ENCODE assay signal across 10 cellular contexts in genomic region chr4:39729557-39729956, GRCh38. TPM values are rescaled to one million over a fixed set of nuclear protein-coding genes. Genes with fewer than 3 reads are reported as not detected.
DNase-seq lines count a peak whose midpoint lies in the region; ATAC-seq lines count a peak whose summit lies in the region.
"Had no signal": no experiment of that assay in that cellular context is flagged by ENCODE, and none has a peak within 500 bp of the region (broad histone marks: within the 10 kb centered on the region; RNA-seq: fewer than 3 reads in every experiment).

No MANE protein-coding gene starts in this region.

- peaks cover 3 to 8% of the 10 kb centered on the region in 2 experiments for H3K36me3 ChIP-seq in trophoblast cell (ENCODE audit: control insufficient read depth in 1 of 2, insufficient read depth in 2 of 2, low read length in 2 of 2)

- H3K79me1 ChIP-seq in trophoblast cell (ENCODE audit: low read length): no peaks in the 10 kb centered on the region

- no peak overlapping the region for H3K4me3 Mint-ChIP-seq in activated T-cell treated with anti-CD3 and anti-CD28 coated beads, Interleukin-2, amount 50 U/mL, for 72 hours
- no peak overlapping the region for H3K4me3 Mint-ChIP-seq in T-cell

- H3K23ac ChIP-seq in trophoblast cell (ENCODE audit: low read length): no peak overlapping the region

- H3K14ac ChIP-seq in trophoblast cell (ENCODE audit: low read length): no peak overlapping the region

- H3K9me3 Mint-ChIP-seq in activated T-cell treated with anti-CD3 and anti-CD28 coated beads, Interleukin-2, amount 50 U/mL, for 72 hours: no peaks in the 10 kb centered on the region
- H3K9me3 Mint-ChIP-seq in T-cell: no peaks in the 10 kb centered on the region

- H3K27ac ChIP-seq in epithelial cell of prostate (peak overlapping the region; percentile 68), trophoblast cell (ENCODE audit: low read depth, low read length) (no peak overlapping the region)
- H3K27ac ChIP-seq: VCaP had no signal

- H3K9me3 ChIP-seq in trophoblast cell (ENCODE audit: insufficient read depth, low read depth, low read length): no peaks in the 10 kb centered on the region

- H3K36me3 Mint-ChIP-seq in activated T-cell treated with anti-CD3 and anti-CD28 coated beads, Interleukin-2, amount 50 U/mL, for 72 hours (ENCODE audit: insufficient read depth in 2 of 2): no peaks in the 10 kb centered on the region
- peaks cover 23% of the 10 kb centered on the region for H3K36me3 Mint-ChIP-seq in T-cell

- no peak for ATAC-seq in activated T-cell treated with anti-CD3 and anti-CD28 coated beads, Interleukin-2, amount 50 U/mL, for 72 hours (replicated peaks in 1 of 2)
- ATAC-seq in T-cell (replicated peaks in 1 of 4): no peak
- ATAC-seq in GM19455 (IDR thresholded peaks at IDR 0.05; ENCODE audit: unreplicated experiment): no peak

- H3K4me3 ChIP-seq in trophoblast cell (ENCODE audit: low read depth, low read length): no peak overlapping the region

- H3K9ac ChIP-seq in trophoblast cell (ENCODE audit: low read length): no peak overlapping the region

- H4K91ac ChIP-seq in trophoblast cell (ENCODE audit: low read depth, low read length): no peak overlapping the region

- no peak overlapping the region for H2BK120ac ChIP-seq in trophoblast cell (ENCODE audit: insufficient read depth, low read length, poor library complexity)

- H2AFZ ChIP-seq in trophoblast cell (ENCODE audit: insufficient read depth, low read length, poor library complexity): no peak overlapping the region

- CTCF ChIA-PET in T-cell (lab: Charles Lee): interaction anchor here (0.6 to 0.9 kb wide), 5 partner anchors 17 to 90 kb away, joined by 3 to 10 read pairs (median 4); no protein-coding TSS in a partner anchor

- peaks cover 27% of the 10 kb centered on the region for H3K4me1 Mint-ChIP-seq in activated T-cell treated with anti-CD3 and anti-CD28 coated beads, Interleukin-2, amount 50 U/mL, for 72 hours (ENCODE audit: low read depth)
- peaks cover 30 to 56% (median 51%) of the 10 kb centered on the region in 3 donors for H3K4me1 Mint-ChIP-seq in T-cell

- no peak overlapping the region for H2AK5ac ChIP-seq in trophoblast cell (ENCODE audit: low read length)

- H4K8ac ChIP-seq in trophoblast cell (ENCODE audit: low read depth, low read length): no peak overlapping the region

- no peak overlapping the region for H3K4ac ChIP-seq in trophoblast cell (ENCODE audit: low read depth, low read length)

- peak overlapping the region; percentile 57 for H3K27ac Mint-ChIP-seq in activated T-cell treated with anti-CD3 and anti-CD28 coated beads, Interleukin-2, amount 50 U/mL, for 72 hours
- peak overlapping the region; percentile 2 to 15 for H3K27ac Mint-ChIP-seq in T-cell

- POLR2A ChIA-PET in T-cell (lab: Charles Lee): interaction anchor here in 1 of 2 donors (0.7 kb wide), 1 partner anchor 415 kb away, joined by 3 read pairs; no protein-coding TSS in a partner anchor

- peaks cover 3% of the 10 kb centered on the region in 2 experiments for H3K4me1 ChIP-seq in trophoblast cell (ENCODE audit: control insufficient read depth in 1 of 2, insufficient read depth in 2 of 2, low read length in 2 of 2)

- WGBS in trophoblast cell (ENCODE audit: extremely low coverage, insufficient coverage, insufficient read length): no CpG with 5 or more reads among the region's 4 CpGs

- H3K18ac ChIP-seq in trophoblast cell (ENCODE audit: low read length): no peak overlapping the region

- no peak overlapping the region for H2BK12ac ChIP-seq in trophoblast cell (ENCODE audit: low read length)

- no peak overlapping the region for H3K4me2 ChIP-seq in trophoblast cell (ENCODE audit: low read length)

- no peaks in the 10 kb centered on the region for H3K27me3 Mint-ChIP-seq in activated T-cell treated with anti-CD3 and anti-CD28 coated beads, Interleukin-2, amount 50 U/mL, for 72 hours (ENCODE audit: low read depth)
- no peaks in the 10 kb centered on the region for H3K27me3 Mint-ChIP-seq in T-cell

- DNase-seq in activated T-cell treated with anti-CD3 and anti-CD28 coated beads, Interleukin-2, amount 50 U/mL, for 72 hours: no peak
- DNase-seq in activated T-cell treated with anti-CD3 and anti-CD28 coated beads, Interleukin-2, amount 50 U/mL, for 1 hour: no peak
- DNase-seq in T-cell: no peak
- no peak for DNase-seq in epithelial cell of prostate (ENCODE audit: low read depth, low spot score)
- DNase-seq in trophoblast cell: peak; percentile 59 to 89
- DNase-seq in T-helper 9 cell: no peak
- DNase-seq in AML-193 (lab: John Stamatoyannopoulos, UW): no peak
- DNase-seq: activated T-cell treated with anti-CD3 and anti-CD28 coated beads, Interleukin-2, amount 50 U/mL, for 48 hours had no signal

- peaks cover 12% of the 10 kb centered on the region for H3K79me2 ChIP-seq in trophoblast cell (ENCODE audit: control insufficient read depth, insufficient read depth, low read length, poor library complexity)

- H4K12ac ChIP-seq in trophoblast cell (ENCODE audit: low read depth, low read length): no peak overlapping the region

- H2BK5ac ChIP-seq in trophoblast cell (ENCODE audit: low read depth, low read length, poor library complexity): no peak overlapping the region

- no peaks in the 10 kb centered on the region for H3K27me3 ChIP-seq in trophoblast cell (ENCODE audit: insufficient read depth, low read length)

RNA-seq across cellular contexts. Expression of gene UBE2K, which starts 31.6 kb away (rescaled TPM):
- 10 to 100 TPM; 79.2 to 84.7 TPM for total RNA-seq in activated T-cell treated with anti-CD3 and anti-CD28 coated beads, Interleukin-2, amount 50 U/mL, for 72 hours
- 10 to 100 TPM; 32.5 to 46.9 (median 44.0) TPM for total RNA-seq in T-cell
- polyA plus RNA-seq in trophoblast cell (2013): 243 and 250 TPM in 2 replicates

Comparison
In these comparisons a context has a peak if more than half of its experiments do, and no peak if none do; other contexts are left out.
1. DNase-seq: peak in trophoblast cell (2 of 2); none in activated T-cell treated with anti-CD3 and anti-CD28 coated beads, Interleukin-2, amount 50 U/mL, for 72 hours (0 of 2), activated T-cell treated with anti-CD3 and anti-CD28 coated beads, Interleukin-2, amount 50 U/mL, for 1 hour (single experiment), T-cell (0 of 34), epithelial cell of prostate (single experiment), T-helper 9 cell (single experiment) and AML-193 (0 of 2).